ENCODE assay signal across 38 cellular contexts in genomic region chr11:27611390-27611789, GRCh38.
"Had no signal": no experiment of that assay in that cellular context is flagged by ENCODE, and none has a peak within 500 bp of the region (broad histone marks: within the 10 kb centered on the region; RNA-seq: fewer than 3 reads in every experiment).

No MANE protein-coding gene starts in this region.

- H3K27me3 Mint-ChIP-seq: activated CD4-positive, alpha-beta memory T cell treated with anti-CD3 and anti-CD28 coated beads for 36 hours; activated CD4-positive, alpha-beta T cell treated with anti-CD3 and anti-CD28 coated beads for 36 hours; activated CD4-positive, alpha-beta T cell treated with anti-CD3 and anti-CD28 coated beads, Interleukin-2, amount 10 ng/mL, durations not matched to agents 7 days and 5 days; activated CD8-positive, alpha-beta T cell treated with anti-CD3 and anti-CD28 coated beads for 36 hours; activated naive CD4-positive, alpha-beta T cell treated with anti-CD3 and anti-CD28 coated beads, Interleukin-2, amount 50 U/mL, for 24 hours; activated naive CD8-positive, alpha-beta T cell; activated naive CD8-positive, alpha-beta T cell treated with anti-CD3 and anti-CD28 coated beads, Interleukin-2, amount 50 U/mL, for 24 hours; activated T-helper 17 cell treated with anti-CD3 and anti-CD28 coated beads, Interleukin-2, amount 50 U/mL, for 72 hours had no signal

- H3K4me3 ChIP-seq: ascending aorta, cardiac muscle cell had no signal

- H3K36me3 ChIP-seq: ascending aorta, cardiac muscle cell had no signal

- H3K27me3 ChIP-seq: ascending aorta, cardiac muscle cell had no signal

- H3K4me1 Mint-ChIP-seq: activated CD4-positive, alpha-beta T cell treated with anti-CD3 and anti-CD28 coated beads for 36 hours; activated CD4-positive, alpha-beta T cell treated with anti-CD3 and anti-CD28 coated beads, Interleukin-2, amount 10 ng/mL, durations not matched to agents 7 days and 5 days; activated naive CD4-positive, alpha-beta T cell treated with anti-CD3 and anti-CD28 coated beads, Interleukin-2, amount 50 U/mL, for 24 hours; activated naive CD8-positive, alpha-beta T cell treated with anti-CD3 and anti-CD28 coated beads, Interleukin-2, amount 10 ng/mL, durations not matched to agents 7 days and 5 days; activated naive CD8-positive, alpha-beta T cell treated with anti-CD3 and anti-CD28 coated beads, Interleukin-2, amount 50 U/mL, for 24 hours; activated T-helper 17 cell treated with anti-CD3 and anti-CD28 coated beads, Interleukin-2, amount 50 U/mL, for 72 hours had no signal

- FAIRE-seq: bronchial epithelial cell, colon, TTC549 had no signal

- H3K27ac Mint-ChIP-seq: activated CD4-positive, alpha-beta memory T cell treated with anti-CD3 and anti-CD28 coated beads for 36 hours; activated CD4-positive, alpha-beta T cell treated with anti-CD3 and anti-CD28 coated beads for 36 hours; activated CD4-positive, alpha-beta T cell treated with anti-CD3 and anti-CD28 coated beads, Interleukin-2, amount 10 ng/mL, durations not matched to agents 7 days and 5 days; activated CD8-positive, alpha-beta T cell treated with anti-CD3 and anti-CD28 coated beads for 36 hours; activated naive CD4-positive, alpha-beta T cell treated with anti-CD3 and anti-CD28 coated beads for 36 hours; activated naive CD4-positive, alpha-beta T cell treated with anti-CD3 and anti-CD28 coated beads, Interleukin-2, amount 50 U/mL, for 24 hours; activated naive CD8-positive, alpha-beta T cell; activated naive CD8-positive, alpha-beta T cell treated with anti-CD3 and anti-CD28 coated beads, Interleukin-2, amount 10 ng/mL, durations not matched to agents 7 days and 5 days; activated naive CD8-positive, alpha-beta T cell treated with anti-CD3 and anti-CD28 coated beads, Interleukin-2, amount 50 U/mL, for 24 hours; activated T-helper 1 cell treated with anti-CD3 and anti-CD28 coated beads, Interleukin-12 subunit alpha, Interleukin-12 subunit beta, Interleukin-2, Interleukin-4 antibody, amounts not matched to agents 30 ng/mL and 10 ng/mL and 1 ng/mL, durations not matched to agents 14 hours and 24 hours and 36 hours; activated T-helper 17 cell treated with anti-CD3 and anti-CD28 coated beads, Interleukin-2, amount 50 U/mL, for 72 hours; brain; T-helper 1 cell treated with Interleukin-12 subunit alpha and Interleukin-12 subunit beta and Interleukin-4 antibody, amounts not matched to agents 30 μg/mL and 1 μg/mL, for 36 hours; T-helper 2 cell treated with Interferon-gamma antibody and Interleukin-4, amounts not matched to agents 5 μg/mL and 100 μg/mL, for 36 hours had no signal

- H3K27ac ChIP-seq: ascending aorta, cardiac muscle cell, VCaP had no signal

- H3K36me3 Mint-ChIP-seq: activated naive CD8-positive, alpha-beta T cell treated with anti-CD3 and anti-CD28 coated beads, Interleukin-2, amount 10 ng/mL, durations not matched to agents 7 days and 5 days; brain had no signal

- DNase-seq: activated CD4-positive, alpha-beta memory T cell treated with anti-CD3 and anti-CD28 coated beads for 36 hours; activated CD4-positive, alpha-beta T cell treated with anti-CD3 and anti-CD28 coated beads for 1 hour; activated CD4-positive, alpha-beta T cell treated with anti-CD3 and anti-CD28 coated beads for 36 hours; activated CD4-positive, alpha-beta T cell treated with anti-CD3 and anti-CD28 coated beads for 48 hours; activated CD4-positive, alpha-beta T cell treated with anti-CD3 and anti-CD28 coated beads, Interleukin-2, amount 10 ng/mL, durations not matched to agents 7 days and 5 days; activated CD4-positive, alpha-beta T cell treated with anti-CD3 and anti-CD28 coated beads, Interleukin-2, amount 50 U/mL, for 4 hours; activated CD4-positive, CD25-positive, alpha-beta regulatory T cell; activated CD8-positive, alpha-beta memory T cell treated with anti-CD3 and anti-CD28 coated beads, Interleukin-2, amount 50 U/mL, for 4 hours; activated CD8-positive, alpha-beta T cell treated with anti-CD3 and anti-CD28 coated beads for 36 hours; activated effector memory CD4-positive, alpha-beta T cell treated with anti-CD3 and anti-CD28 coated beads, Interleukin-2, amount 50 U/mL, for 16 hours; activated gamma-delta T cell treated with Interleukin-2 at 50 U/mL for 16 hours; activated naive CD4-positive, alpha-beta T cell; activated naive CD4-positive, alpha-beta T cell treated with anti-CD3 and anti-CD28 coated beads for 36 hours; activated naive CD8-positive, alpha-beta T cell treated with anti-CD3 and anti-CD28 coated beads, Interleukin-2, amount 10 ng/mL, durations not matched to agents 7 days and 5 days; activated naive CD8-positive, alpha-beta T cell treated with anti-CD3 and anti-CD28 coated beads, Interleukin-2, amount 50 U/mL, for 24 hours; activated T-cell treated with anti-CD3 and anti-CD28 coated beads for 4 hours; activated T-cell treated with anti-CD3 and anti-CD28 coated beads, Interleukin-2, amount 50 U/mL, for 1 hour; activated T-cell treated with anti-CD3 and anti-CD28 coated beads, Interleukin-2, amount 50 U/mL, for 48 hours; amygdala; anterior cingulate cortex; central memory CD4-positive, alpha-beta T cell; T-helper 1 cell; T-helper 2 cell; T-helper 9 cell had no signal

- H3K4me1 ChIP-seq: ascending aorta had no signal

- H3K9me3 ChIP-seq: ascending aorta had no signal

- H3K9me3 Mint-ChIP-seq: activated CD4-positive, alpha-beta memory T cell treated with anti-CD3 and anti-CD28 coated beads for 36 hours; activated CD4-positive, alpha-beta T cell treated with anti-CD3 and anti-CD28 coated beads, Interleukin-2, amount 10 ng/mL, durations not matched to agents 7 days and 5 days; activated CD8-positive, alpha-beta T cell treated with anti-CD3 and anti-CD28 coated beads for 36 hours; activated naive CD4-positive, alpha-beta T cell treated with anti-CD3 and anti-CD28 coated beads for 36 hours; activated naive CD4-positive, alpha-beta T cell treated with anti-CD3 and anti-CD28 coated beads, Interleukin-2, amount 50 U/mL, for 24 hours; activated naive CD8-positive, alpha-beta T cell treated with anti-CD3 and anti-CD28 coated beads, Interleukin-2, amount 10 ng/mL, durations not matched to agents 7 days and 5 days; activated naive CD8-positive, alpha-beta T cell treated with anti-CD3 and anti-CD28 coated beads, Interleukin-2, amount 50 U/mL, for 24 hours; activated T-helper 1 cell treated with anti-CD3 and anti-CD28 coated beads, Interleukin-12 subunit alpha, Interleukin-12 subunit beta, Interleukin-2, Interleukin-4 antibody, amounts not matched to agents 30 ng/mL and 10 ng/mL and 1 ng/mL, durations not matched to agents 14 hours and 24 hours and 36 hours; activated T-helper 17 cell treated with anti-CD3 and anti-CD28 coated beads, Interleukin-2, amount 50 U/mL, for 72 hours; brain; T-helper 1 cell treated with Interleukin-12 subunit alpha and Interleukin-12 subunit beta and Interleukin-4 antibody, amounts not matched to agents 30 μg/mL and 1 μg/mL, for 36 hours; T-helper 2 cell treated with Interferon-gamma antibody and Interleukin-4, amounts not matched to agents 5 μg/mL and 100 μg/mL, for 36 hours had no signal

- H3K4me3 Mint-ChIP-seq: activated CD4-positive, alpha-beta memory T cell treated with anti-CD3 and anti-CD28 coated beads for 36 hours; activated CD4-positive, alpha-beta T cell treated with anti-CD3 and anti-CD28 coated beads for 36 hours; activated CD4-positive, alpha-beta T cell treated with anti-CD3 and anti-CD28 coated beads, Interleukin-2, amount 10 ng/mL, durations not matched to agents 7 days and 5 days; activated CD8-positive, alpha-beta T cell treated with anti-CD3 and anti-CD28 coated beads for 36 hours; activated naive CD4-positive, alpha-beta T cell treated with anti-CD3 and anti-CD28 coated beads for 36 hours; activated naive CD4-positive, alpha-beta T cell treated with anti-CD3 and anti-CD28 coated beads, Interleukin-2, amount 50 U/mL, for 24 hours; activated naive CD8-positive, alpha-beta T cell; activated naive CD8-positive, alpha-beta T cell treated with anti-CD3 and anti-CD28 coated beads, Interleukin-2, amount 10 ng/mL, durations not matched to agents 7 days and 5 days; activated naive CD8-positive, alpha-beta T cell treated with anti-CD3 and anti-CD28 coated beads, Interleukin-2, amount 50 U/mL, for 24 hours; activated T-helper 1 cell treated with anti-CD3 and anti-CD28 coated beads, Interleukin-12 subunit alpha, Interleukin-12 subunit beta, Interleukin-2, Interleukin-4 antibody, amounts not matched to agents 30 ng/mL and 10 ng/mL and 1 ng/mL, durations not matched to agents 14 hours and 24 hours and 36 hours; activated T-helper 17 cell treated with anti-CD3 and anti-CD28 coated beads, Interleukin-2, amount 50 U/mL, for 72 hours; brain; T-helper 1 cell treated with Interleukin-12 subunit alpha and Interleukin-12 subunit beta and Interleukin-4 antibody, amounts not matched to agents 30 μg/mL and 1 μg/mL, for 36 hours; T-helper 2 cell treated with Interferon-gamma antibody and Interleukin-4, amounts not matched to agents 5 μg/mL and 100 μg/mL, for 36 hours had no signal

- ATAC-seq: activated CD4-positive, alpha-beta T cell treated with anti-CD3 and anti-CD28 coated beads for 36 hours; activated CD4-positive, CD25-positive, alpha-beta regulatory T cell treated with anti-CD3 and anti-CD28 coated beads, Interleukin-2, amount 50 U/mL, for 24 hours; activated CD8-positive, alpha-beta T cell treated with anti-CD3 and anti-CD28 coated beads for 36 hours; activated naive CD8-positive, alpha-beta T cell treated with anti-CD3 and anti-CD28 coated beads, Interleukin-2, amount 50 U/mL, for 24 hours; activated T-helper 17 cell treated with anti-CD3 and anti-CD28 coated beads, Interleukin-2, amount 50 U/mL, for 72 hours had no signal
